Comparison of ENCODE assay signal across 2 cellular contexts in the genomic region with DNA sequence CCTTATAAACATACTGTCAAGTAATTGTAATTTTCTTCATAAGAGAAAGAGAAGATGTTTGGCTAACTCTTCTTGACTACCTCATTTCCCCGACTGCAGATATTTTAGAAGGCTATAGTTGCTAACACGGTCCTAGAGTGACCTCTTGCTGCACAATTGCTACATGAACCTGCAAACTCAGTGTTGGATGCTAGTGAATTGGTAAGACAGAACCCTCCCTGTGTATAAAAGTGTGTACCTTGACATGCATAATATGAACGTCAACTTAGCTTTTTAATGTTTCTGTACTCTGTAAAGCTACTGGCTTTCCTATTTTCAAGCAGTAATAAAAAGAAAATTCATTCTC.
TF ChIP-seq lines count a peak whose summit lies in the region.

No MANE protein-coding gene starts in this region.

TF ChIP-seq in A549, 52 proteins besides CTCF, POLR2A, EP300 and RAD21 (continued from another document):
- TF ChIP-seq MYC (IDR thresholded peaks at IDR 0.05; ENCODE audit: borderline replicate concordance, low read length): no peak
- TF ChIP-seq, protein P1, sequence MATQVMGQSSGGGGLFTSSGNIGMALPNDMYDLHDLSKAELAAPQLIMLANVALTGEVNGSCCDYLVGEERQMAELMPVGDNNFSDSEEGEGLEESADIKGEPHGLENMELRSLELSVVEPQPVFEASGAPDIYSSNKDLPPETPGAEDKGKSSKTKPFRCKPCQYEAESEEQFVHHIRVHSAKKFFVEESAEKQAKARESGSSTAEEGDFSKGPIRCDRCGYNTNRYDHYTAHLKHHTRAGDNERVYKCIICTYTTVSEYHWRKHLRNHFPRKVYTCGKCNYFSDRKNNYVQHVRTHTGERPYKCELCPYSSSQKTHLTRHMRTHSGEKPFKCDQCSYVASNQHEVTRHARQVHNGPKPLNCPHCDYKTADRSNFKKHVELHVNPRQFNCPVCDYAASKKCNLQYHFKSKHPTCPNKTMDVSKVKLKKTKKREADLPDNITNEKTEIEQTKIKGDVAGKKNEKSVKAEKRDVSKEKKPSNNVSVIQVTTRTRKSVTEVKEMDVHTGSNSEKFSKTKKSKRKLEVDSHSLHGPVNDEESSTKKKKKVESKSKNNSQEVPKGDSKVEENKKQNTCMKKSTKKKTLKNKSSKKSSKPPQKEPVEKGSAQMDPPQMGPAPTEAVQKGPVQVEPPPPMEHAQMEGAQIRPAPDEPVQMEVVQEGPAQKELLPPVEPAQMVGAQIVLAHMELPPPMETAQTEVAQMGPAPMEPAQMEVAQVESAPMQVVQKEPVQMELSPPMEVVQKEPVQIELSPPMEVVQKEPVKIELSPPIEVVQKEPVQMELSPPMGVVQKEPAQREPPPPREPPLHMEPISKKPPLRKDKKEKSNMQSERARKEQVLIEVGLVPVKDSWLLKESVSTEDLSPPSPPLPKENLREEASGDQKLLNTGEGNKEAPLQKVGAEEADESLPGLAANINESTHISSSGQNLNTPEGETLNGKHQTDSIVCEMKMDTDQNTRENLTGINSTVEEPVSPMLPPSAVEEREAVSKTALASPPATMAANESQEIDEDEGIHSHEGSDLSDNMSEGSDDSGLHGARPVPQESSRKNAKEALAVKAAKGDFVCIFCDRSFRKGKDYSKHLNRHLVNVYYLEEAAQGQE (IDR thresholded peaks at IDR 0.05): no peak
TF ChIP-seq in A549: peak in this region for 0.

TF ChIP-seq in H1, 55 proteins besides CTCF, POLR2A, EP300 and RAD21 (continued from another document):
- TF ChIP-seq TCF12 (IDR thresholded peaks at IDR 0.05; ENCODE audit: low read depth, low read length): no peak
- TF ChIP-seq KDM5A (IDR thresholded peaks at IDR 0.05; ENCODE audit: low read length): no peak
- TF ChIP-seq BRCA1 (IDR thresholded peaks at IDR 0.05; ENCODE audit: low read depth, low read length): no peak
- no peak for TF ChIP-seq CTBP2 (IDR thresholded peaks at IDR 0.05; ENCODE audit: borderline replicate concordance, insufficient read depth, insufficient read length, low read length)
- TF ChIP-seq, protein P2, sequence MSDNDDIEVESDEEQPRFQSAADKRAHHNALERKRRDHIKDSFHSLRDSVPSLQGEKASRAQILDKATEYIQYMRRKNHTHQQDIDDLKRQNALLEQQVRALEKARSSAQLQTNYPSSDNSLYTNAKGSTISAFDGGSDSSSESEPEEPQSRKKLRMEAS (IDR thresholded peaks at IDR 0.05): no peak
- no peak for TF ChIP-seq SRF (IDR thresholded peaks at IDR 0.05; ENCODE audit: low read depth, low read length)
- no peak for TF ChIP-seq BCL11A (IDR thresholded peaks at IDR 0.05; ENCODE audit: low read depth in 2 of 2, low read length in 2 of 2)
